In genomic region chr17:57871155-57871554, GRCh38 we compare ENCODE assay signal across 18 cellular contexts. TPM values are rescaled to one million over a fixed set of nuclear protein-coding genes. Genes with fewer than 3 reads are reported as not detected.
A peak's percentile ranks its signal among the peaks of the same experiment; 100 is the strongest.
DNase-seq lines count a peak whose midpoint lies in the region; ATAC-seq, FAIRE-seq and TF ChIP-seq lines count a peak whose summit lies in the region.
"Had no signal": no experiment of that assay in that cellular context is flagged by ENCODE, and none has a peak within 500 bp of the region (broad histone marks: within the 10 kb centered on the region; RNA-seq: fewer than 3 reads in every experiment).

No MANE protein-coding gene starts in this region.

- intact Hi-C loops in Panc1 (cut with micrococcal nuclease; ENCODE audit: unreplicated experiment) (no loop called here), psoas muscle (cut with DNase I) (no loop called here)

- H3K4me1 ChIP-seq in BLaER1, result peaks cover 95% of the 10 kb centered on the region
- H3K4me1 ChIP-seq in Panc1 (ENCODE audit: control insufficient read depth, insufficient read depth, low read length), result peaks cover 65% of the 10 kb centered on the region
- H3K4me1 ChIP-seq in fibroblast of lung (ENCODE audit: control insufficient read depth, extremely low read depth, insufficient read depth, low read length), result peaks cover 61% of the 10 kb centered on the region
- peaks cover 71% of the 10 kb centered on the region for H3K4me1 ChIP-seq in psoas muscle

- no peaks in the 10 kb centered on the region for H3K36me3 ChIP-seq in BLaER1
- peaks cover 3% of the 10 kb centered on the region; the same call in 1 of the 2 replicates for H3K36me3 ChIP-seq in Panc1 (ENCODE audit: control insufficient read depth, insufficient read depth, low read length)
- peaks cover 26% of the 10 kb centered on the region for H3K36me3 ChIP-seq in fibroblast of lung (ENCODE audit: control insufficient read depth, insufficient read depth, low read length)
- peaks cover 3 to 43% of the 10 kb centered on the region in 2 donors for H3K36me3 ChIP-seq in psoas muscle (ENCODE audit: insufficient read depth in 1 of 2, low read depth in 1 of 2)

- H3K4me3 ChIP-seq in BLaER1, result no peak overlapping the region
- H3K4me3 ChIP-seq in Panc1 (ENCODE audit: low read depth in 2 of 2, low read length in 2 of 2), result no peak overlapping the region
- H3K4me3 ChIP-seq in fibroblast of lung (replicated peaks in 1 of 4; ENCODE audit: control extremely low read depth in 1 of 4, insufficient read depth in 1 of 4, low read depth in 3 of 4, low read length in 4 of 4), result no peak overlapping the region
- H3K4me3 ChIP-seq in psoas muscle, result no peak overlapping the region
- H3K4me3 ChIP-seq: PC-9 had no signal

- no peaks in the 10 kb centered on the region for H3K9me3 ChIP-seq in BLaER1
- H3K9me3 ChIP-seq in Panc1 (ENCODE audit: control insufficient read depth, insufficient read depth, low read depth, low read length), result no peaks in the 10 kb centered on the region
- H3K9me3 ChIP-seq in fibroblast of lung (ENCODE audit: control insufficient read depth, insufficient read depth, low read depth, low read length), result no peaks in the 10 kb centered on the region
- H3K9me3 ChIP-seq in psoas muscle, result no peaks in the 10 kb centered on the region
- H3K9me3 ChIP-seq: Caco-2 had no signal

- H4K20me1 ChIP-seq in BLaER1 (no peaks in the 10 kb centered on the region), fibroblast of lung (ENCODE audit: control insufficient read depth, extremely low read depth, insufficient read depth, low read length) (no peaks in the 10 kb centered on the region)

- no peak for FAIRE-seq in H54 (lab: Jason Lieb, UNC)
- FAIRE-seq: GM19239 had no signal

- H3K27me3 ChIP-seq in BLaER1 (no peaks in the 10 kb centered on the region), Panc1 (ENCODE audit: control insufficient read depth, insufficient read depth, low read length) (no peaks in the 10 kb centered on the region), fibroblast of lung (ENCODE audit: control insufficient read depth, insufficient read depth, low read length) (no peaks in the 10 kb centered on the region), psoas muscle (ENCODE audit: insufficient read depth in 3 of 3, low read length in 2 of 3) (no peaks in the 10 kb centered on the region)

- 35 to 77% (median 40%) methylated on average over 7 of the region's 7 CpGs for WGBS in psoas muscle, 3 donors

- ATAC-seq in Panc1 (no peak), psoas muscle (no peak)

- POLR2A ChIA-PET in Panc1 (lab: Charles Lee), result interaction anchor here (0.6 kb wide), 1 partner anchor 32 kb away, joined by 9 read pairs; no protein-coding TSS in a partner anchor

- no TSS peak for BruUV-seq in Panc1 (replicated peaks; lab: Mats Ljungman, UMichigan)

- H3K9ac ChIP-seq in BLaER1, result peak overlapping the region; percentile 86
- no peak overlapping the region for H3K9ac ChIP-seq in fibroblast of lung (ENCODE audit: insufficient read depth, low read length)

- H3K27ac ChIP-seq in BLaER1, result peak overlapping the region; percentile 99
- H3K27ac ChIP-seq in Panc1 (ENCODE audit: low read length), result peak overlapping the region; percentile 50; the same call in 1 of the 2 replicates
- peak overlapping the region; percentile 88 for H3K27ac ChIP-seq in fibroblast of lung (ENCODE audit: insufficient read depth, low read length)
- H3K27ac ChIP-seq in psoas muscle, result peak overlapping the region; percentile 48
- H3K27ac ChIP-seq: PC-9 had no signal

- in situ Hi-C loops in Panc1 (cut with HindIII; ENCODE audit: low pct_unique_long_range_greater_than_20kb, low sequenced_read_pairs), result no loop called here

- DNase-seq in Panc1 (ENCODE audit: low read depth, low spot score), result no peak
- no peak for DNase-seq in fibroblast of lung (ENCODE audit: low read depth in 2 of 2)
- no peak for DNase-seq in psoas muscle
- no peak for DNase-seq in effector CD8-positive, alpha-beta T cell (lab: John Stamatoyannopoulos, UW)
- no peak for DNase-seq in H54 (ENCODE audit: insufficient read length, low spot score)
- no peak for DNase-seq in NCI-H510A treated with DMSO at 0.1 percent for 48 hours (lab: John Stamatoyannopoulos, UW)
- DNase-seq in AML-193 (lab: John Stamatoyannopoulos, UW), result no peak
- DNase-seq: Caco-2, GDM1, GOT3, Karpas-422, NCI-H1417 treated with DMSO at 0.1 percent for 48 hours, NCI-H187 treated with DMSO at 0.1 percent for 48 hours, NCI-H226, NCI-H526, PC-9 had no signal

- no peak for TF ChIP-seq CTCF in Panc1 (IDR thresholded peaks at IDR 0.05)
- no peak for TF ChIP-seq CTCF in fibroblast of lung (conservative IDR thresholded peaks at IDR 0.05 in 1 of 2, IDR thresholded peaks at IDR 0.05 in 1 of 2; ENCODE audit: low read depth in 1 of 2, low read length in 2 of 2)
- TF ChIP-seq CTCF in psoas muscle (IDR thresholded peaks at IDR 0.05), result no peak

- H2AFZ ChIP-seq in fibroblast of lung (ENCODE audit: low read length), result no peak overlapping the region
- H2AFZ ChIP-seq: PC-9 had no signal

- TF ChIP-seq POLR2A in H54 (IDR thresholded peaks at IDR 0.05; ENCODE audit: low read depth, low read length), result no peak

- CTCF ChIA-PET in Panc1 (lab: Charles Lee), result interaction anchor here (1.4 kb wide), 1 partner anchor 11 kb away, joined by 8 read pairs; no protein-coding TSS in a partner anchor

- H3K4me2 ChIP-seq in BLaER1 (peak overlapping the region; percentile 96), fibroblast of lung (ENCODE audit: extremely low read depth, insufficient read depth, low read length) (no peak overlapping the region)
- H3K4me2 ChIP-seq: PC-9 had no signal

- no peaks in the 10 kb centered on the region for H3K79me2 ChIP-seq in fibroblast of lung (ENCODE audit: control insufficient read depth, insufficient read depth, low read length)

RNA-seq across cellular contexts. Expression of gene MRPS23, which starts 21.3 kb away (rescaled TPM):
- total RNA-seq in Panc1 (2021; ENCODE audit: unreplicated experiment) (85.4 TPM), fibroblast of lung (18.5 and 27.9 TPM in 2 replicates), psoas muscle (10 to 100 TPM; 27.2 to 58.0 (median 40.4) TPM)
- 76.8 TPM for polyA plus RNA-seq in Panc1 (2012; ENCODE audit: insufficient read length)
- polyA plus RNA-seq in fibroblast of lung (40.0 and 57.6 TPM in 2 replicates), psoas muscle (10 to 100 TPM; 49.2 to 91.1 (median 76.2) TPM)
- 43.7 and 57.2 TPM in 2 replicates for polyA plus RNA-seq in fibroblast of lung (2012)
- 23.0 and 43.6 TPM in 2 replicates for polyA minus RNA-seq in fibroblast of lung (ENCODE audit: low replicate concordance)

Comparison
In these comparisons a context has a peak if more than half of its experiments do, and no peak if none do; other contexts are left out.
1. H3K27ac ChIP-seq: peak in every context shown above with its lines; median percentile 99 in BLaER1; 88 in fibroblast of lung; 50 in Panc1; 48 in psoas muscle.